ENCODE assay signal across 10 cellular contexts in genomic region chr5:12147513-12147912, GRCh38.
"Had no signal": no experiment of that assay in that cellular context is flagged by ENCODE, and none has a peak within 500 bp of the region (broad histone marks: within the 10 kb centered on the region; RNA-seq: fewer than 3 reads in every experiment).

No MANE protein-coding gene starts in this region.

- H3K27ac ChIP-seq: HL-60, KMS-11 had no signal

- FAIRE-seq: H1, H54 had no signal

- H3K9ac ChIP-seq: KMS-11 had no signal

- ATAC-seq: GM23338 had no signal

- DNase-seq: H9, HCEC 1CT, HFFc6, IMR-90, KBM-7 had no signal

- H3K4me3 ChIP-seq: GM23338 had no signal

- H2AFZ ChIP-seq: GM23338 had no signal

- H3K4me2 ChIP-seq: GM23338, KMS-11 had no signal
